ENCODE assay signal across 18 cellular contexts in the genomic region with DNA sequence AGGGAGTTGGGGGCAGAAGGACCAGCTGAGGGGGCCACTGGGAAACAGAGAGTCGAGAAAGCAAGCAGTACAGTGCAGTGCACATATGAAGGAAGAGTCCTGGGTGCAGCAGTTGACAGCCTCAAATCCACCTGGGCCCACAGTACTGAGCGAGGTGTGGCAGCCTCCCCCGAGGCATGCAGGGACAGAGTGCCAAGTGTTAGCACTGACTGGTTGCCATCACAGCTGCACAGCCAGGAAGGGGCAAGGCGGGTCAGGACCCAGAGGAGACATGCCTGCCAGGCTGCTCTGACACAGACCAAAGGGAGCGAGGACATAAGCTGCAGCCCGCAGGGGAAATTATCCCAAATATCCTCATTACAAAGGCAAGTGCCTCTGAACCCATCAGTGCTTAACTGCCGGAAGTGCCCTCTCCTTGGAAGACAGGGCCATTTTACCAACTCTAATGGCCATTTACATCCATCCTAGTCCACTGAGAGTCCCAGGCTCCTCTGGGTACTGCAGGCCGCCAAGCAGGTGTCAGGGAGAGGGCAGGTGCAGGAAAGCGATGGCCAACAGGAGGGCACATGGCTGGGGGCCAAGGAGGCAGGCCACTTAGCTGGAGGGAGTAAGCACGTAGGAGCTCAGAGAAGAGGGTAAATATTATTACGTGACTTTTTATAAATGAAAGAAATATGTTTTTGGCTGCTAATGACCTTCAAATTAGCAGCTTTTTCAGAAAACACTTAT.
A peak's percentile ranks its signal among the peaks of the same experiment; 100 is the strongest.
DNase-seq lines count a peak whose midpoint lies in the region; ATAC-seq and TF ChIP-seq lines count a peak whose summit lies in the region.
"Had no signal": no experiment of that assay in that cellular context is flagged by ENCODE, and none has a peak within 500 bp of the region (broad histone marks: within the 10 kb centered on the region; RNA-seq: fewer than 3 reads in every experiment).

No MANE protein-coding gene starts in this region.

- H3K4me2 ChIP-seq in PC-3 (ENCODE audit: low read length) = no peak overlapping the region
- H3K4me2 ChIP-seq: hepatocyte had no signal

- H4K20me1 ChIP-seq in PC-3 (ENCODE audit: low read length) = no peaks in the 10 kb centered on the region

- H3K9me2 ChIP-seq in PC-3 (replicated peaks; ENCODE audit: low read length) = no peaks in the 10 kb centered on the region

- H3K4me3 ChIP-seq in PC-3 (ENCODE audit: low read length) = no peak overlapping the region
- H3K4me3 ChIP-seq: adrenal gland, hepatocyte, right lobe of liver had no signal

- H3K79me2 ChIP-seq in PC-3 (ENCODE audit: low read length) = no peaks in the 10 kb centered on the region
- H3K79me2 ChIP-seq: hepatocyte had no signal

- TF ChIP-seq CTCF in PC-3 (conservative IDR thresholded peaks at IDR 0.05; ENCODE audit: low read depth, low read length) = no peak

- H3F3A ChIP-seq in PC-3 (ENCODE audit: low read length, unreplicated experiment) = no peaks in the 10 kb centered on the region

- no peak overlapping the region for H2AFZ ChIP-seq in PC-3 (ENCODE audit: low read length)
- H2AFZ ChIP-seq: hepatocyte had no signal

- CTCF ChIA-PET in PC-3 (lab: Charles Lee) = no interaction called here

- no peaks in the 10 kb centered on the region for H3K4me1 ChIP-seq in PC-3 (ENCODE audit: insufficient read depth, low read length)
- H3K4me1 ChIP-seq: adrenal gland, right lobe of liver had no signal

- no peak overlapping the region for H3K9ac ChIP-seq in PC-3 (ENCODE audit: low read length)

- no peaks in the 10 kb centered on the region for H3K36me3 ChIP-seq in PC-3 (ENCODE audit: low read depth, low read length)
- H3K36me3 ChIP-seq: adrenal gland, neutrophil, right lobe of liver, WERI-Rb-1 had no signal

- DNase-seq in DMS79 (lab: John Stamatoyannopoulos, UW) = peak; percentile 91
- DNase-seq in NCI-H146 treated with DMSO at 0.1 percent for 48 hours (lab: John Stamatoyannopoulos, UW; ENCODE audit: unreplicated experiment) = peak; percentile 93
- peak; percentile 78 for DNase-seq in NCI-H510A treated with DMSO at 0.1 percent for 48 hours (lab: John Stamatoyannopoulos, UW)
- DNase-seq in left lobe of liver (ENCODE audit: low spot score) = no peak
- no peak for DNase-seq in PC-3
- DNase-seq in NCI-H226 = no peak
- DNase-seq: activated CD8-positive, alpha-beta T cell treated with anti-CD3 and anti-CD28 coated beads, Interleukin-2, amount 10 ng/mL, durations not matched to agents 7 days and 5 days; adrenal gland; central memory CD4-positive, alpha-beta T cell; effector memory CD8-positive, alpha-beta T cell; midbrain; NK-92 treated with Interleukin-12 subunit alpha and Interleukin-12 subunit beta, amount 100 ng/mL, for 24 hours; WERI-Rb-1 had no signal

- no TSS peak for BruUV-seq in PC-3 (replicated peaks; lab: Mats Ljungman, UMichigan)

- no peak overlapping the region for H3K27ac ChIP-seq in PC-3 (ENCODE audit: low read length)
- H3K27ac ChIP-seq: adrenal gland, hepatocyte, neutrophil, right lobe of liver, WERI-Rb-1 had no signal

- H3K9me3 ChIP-seq in PC-3 (ENCODE audit: low read length) = no peaks in the 10 kb centered on the region
- H3K9me3 ChIP-seq: adrenal gland, neutrophil, right lobe of liver had no signal

- POLR2A ChIA-PET in PC-3 (lab: Charles Lee; ENCODE audit: unreplicated experiment) = no interaction called here

- ATAC-seq in left lobe of liver (peak; percentile 75), PC-3 (no peak), HG03432 (IDR thresholded peaks at IDR 0.05; ENCODE audit: unreplicated experiment) (no peak), GM18858 (IDR thresholded peaks at IDR 0.05; ENCODE audit: unreplicated experiment) (no peak)
- ATAC-seq: activated CD8-positive, alpha-beta T cell treated with anti-CD3 and anti-CD28 coated beads, Interleukin-2, amount 10 ng/mL, durations not matched to agents 7 days and 5 days; effector memory CD8-positive, alpha-beta T cell; right lobe of liver had no signal

- intact Hi-C loops in PC-3 (cut with micrococcal nuclease) = no loop called here

- H3K27me3 ChIP-seq in PC-3 (ENCODE audit: low read length) = no peaks in the 10 kb centered on the region
- H3K27me3 ChIP-seq: adrenal gland, hepatocyte, neutrophil, right lobe of liver had no signal

Comparison
In these comparisons a context has a peak if more than half of its experiments do, and no peak if none do; other contexts are left out.
1. DNase-seq: peak in DMS79 (single experiment), NCI-H146 treated with DMSO at 0.1 percent for 48 hours (single experiment) and NCI-H510A treated with DMSO at 0.1 percent for 48 hours (single experiment); none in left lobe of liver (single experiment), PC-3 (single experiment) and NCI-H226 (single experiment).